ENCODE assay signal across 7 cellular contexts in the genomic region with DNA sequence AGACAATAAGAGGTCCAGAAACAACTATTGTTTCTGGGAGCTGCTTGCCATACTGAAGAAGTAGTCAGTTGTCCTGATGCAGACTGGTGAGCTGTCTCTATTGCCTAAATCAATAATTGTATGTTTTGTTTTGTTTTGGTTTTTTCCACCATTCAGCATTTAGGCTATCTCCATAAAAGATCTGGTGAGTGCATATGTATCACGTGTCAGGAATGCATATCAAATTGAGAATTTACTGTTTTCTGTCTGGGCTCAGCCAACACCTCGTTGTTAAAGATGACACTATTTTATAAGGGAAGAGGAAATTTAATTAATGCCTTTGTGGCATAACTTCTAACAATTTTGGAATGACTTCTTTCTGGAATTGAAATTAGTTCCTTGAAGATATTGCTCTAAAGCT.
"Had no signal": no experiment of that assay in that cellular context is flagged by ENCODE, and none has a peak within 500 bp of the region (broad histone marks: within the 10 kb centered on the region; RNA-seq: fewer than 3 reads in every experiment).

No MANE protein-coding gene starts in this region.

- H3K9ac ChIP-seq: GM23248 had no signal

- H2AFZ ChIP-seq: GM23248 had no signal

- H3K36me3 ChIP-seq: HAP-1 had no signal

- DNase-seq: GM23248, GOT3, H7, IMR-90 had no signal

- H3K4me3 ChIP-seq: GM23248, HAP-1, K562 had no signal

- H3K27ac ChIP-seq: GM23248 had no signal

- H3K4me1 ChIP-seq: HAP-1 had no signal

- ATAC-seq: HCT116, K562 had no signal

- H3K9me3 ChIP-seq: HAP-1 had no signal
